In the genomic region with DNA sequence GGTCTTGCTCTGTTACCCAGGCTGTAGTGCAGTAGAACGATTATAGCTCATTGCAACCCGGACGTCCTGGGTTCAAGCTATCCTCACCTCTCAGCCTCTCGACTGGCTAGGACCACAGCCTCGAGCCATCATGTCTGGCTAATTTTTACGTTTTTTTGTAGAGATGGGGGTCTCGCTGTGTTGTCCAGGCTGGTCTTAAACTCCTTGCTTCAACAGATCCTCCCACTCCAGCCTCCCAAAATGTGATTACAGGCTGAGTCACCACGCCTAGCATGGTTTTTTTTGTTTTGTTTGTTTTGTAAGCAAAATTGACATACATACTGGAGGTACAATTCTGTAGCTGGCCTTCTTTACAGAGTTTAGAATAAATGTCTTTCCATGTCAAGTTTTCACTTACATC, we compare ENCODE assay signal across 8 cellular contexts. TPM values are rescaled to one million over a fixed set of nuclear protein-coding genes. Genes with fewer than 3 reads are reported as not detected.
DNase-seq lines count a peak whose midpoint lies in the region; ATAC-seq and TF ChIP-seq lines count a peak whose summit lies in the region.

No MANE protein-coding gene starts in this region.

- H3K9me3 ChIP-seq in DND-41 (ENCODE audit: insufficient read depth, low read length, severe bottlenecking) (no peaks in the 10 kb centered on the region), MG63 (no peaks in the 10 kb centered on the region), neural progenitor cell (ENCODE audit: low read depth) (no peaks in the 10 kb centered on the region)
- H3K9me3 ChIP-seq in effector memory CD4-positive, alpha-beta T cell (ENCODE audit: control insufficient read depth, low read length): no peaks in the 10 kb centered on the region

- H3K36me3 ChIP-seq in DND-41 (ENCODE audit: insufficient read depth, low read length) (peaks cover 25% of the 10 kb centered on the region), MG63 (peaks cover 32% of the 10 kb centered on the region), neural progenitor cell (no peaks in the 10 kb centered on the region)
- H3K36me3 ChIP-seq in effector memory CD4-positive, alpha-beta T cell (ENCODE audit: control insufficient read depth, insufficient read depth, low read length): peaks cover 17% of the 10 kb centered on the region

- peak overlapping the region; percentile 100 for H3K4me3 Mint-ChIP-seq in neural progenitor cell

- H3K27ac ChIP-seq in DND-41 (ENCODE audit: low read length): no peak overlapping the region
- H3K27ac ChIP-seq in effector memory CD4-positive, alpha-beta T cell (ENCODE audit: insufficient read depth, low read length, poor library complexity, severe bottlenecking): no peak overlapping the region
- no peak overlapping the region for H3K27ac ChIP-seq in neural progenitor cell

- H3K27me3 Mint-ChIP-seq in neural progenitor cell (ENCODE audit: insufficient read depth, low read depth): no peaks in the 10 kb centered on the region

- H3K79me2 ChIP-seq in DND-41 (ENCODE audit: insufficient read depth, low read length) (peaks cover 25% of the 10 kb centered on the region), neural progenitor cell (ENCODE audit: low read depth) (peaks cover 11% of the 10 kb centered on the region)

- peak overlapping the region; percentile 73 for H3K4me2 ChIP-seq in DND-41 (ENCODE audit: insufficient read depth, low read length)
- H3K4me2 ChIP-seq in neural progenitor cell: peak overlapping the region; percentile 80

- no peaks in the 10 kb centered on the region for H3K27me3 ChIP-seq in DND-41 (ENCODE audit: insufficient read depth, low read length, poor library complexity)
- H3K27me3 ChIP-seq in MG63: no peaks in the 10 kb centered on the region
- no peaks in the 10 kb centered on the region for H3K27me3 ChIP-seq in effector memory CD4-positive, alpha-beta T cell (replicated peaks; ENCODE audit: control insufficient read depth, insufficient read depth, low read length, poor library complexity, severe bottlenecking)
- H3K27me3 ChIP-seq in neural progenitor cell: no peaks in the 10 kb centered on the region

- peaks cover 33% of the 10 kb centered on the region for H3K4me1 ChIP-seq in DND-41 (ENCODE audit: insufficient read depth, low read length)
- peaks cover 8% of the 10 kb centered on the region for H3K4me1 ChIP-seq in effector memory CD4-positive, alpha-beta T cell (ENCODE audit: control insufficient read depth, insufficient read depth, low read length, poor library complexity, severe bottlenecking)
- H3K4me1 ChIP-seq in neural progenitor cell: no peaks in the 10 kb centered on the region

- H4K20me1 ChIP-seq in DND-41 (ENCODE audit: insufficient read depth, low read length): no peaks in the 10 kb centered on the region
- H4K20me1 ChIP-seq in neural progenitor cell (ENCODE audit: low read depth): no peaks in the 10 kb centered on the region

- TF ChIP-seq CTCF in DND-41 (IDR thresholded peaks at IDR 0.05; ENCODE audit: borderline replicate concordance, extremely low read depth, low read length, poor library complexity, severe bottlenecking): no peak
- TF ChIP-seq CTCF in neural progenitor cell (IDR thresholded peaks at IDR 0.05): no peak

- DNase-seq in DND-41 (no peak), MG63 (no peak), neural progenitor cell (ENCODE audit: low spot score) (no peak), cerebellum (ENCODE audit: low spot score) (no peak), NCI-H1694 treated with DMSO at 0.1 percent for 48 hours (lab: John Stamatoyannopoulos, UW) (no peak), DMS79 (lab: John Stamatoyannopoulos, UW) (no peak), 8988T (no peak)
- no peak for DNase-seq in effector memory CD4-positive, alpha-beta T cell

- H3K9me3 Mint-ChIP-seq in neural progenitor cell: no peaks in the 10 kb centered on the region

- H2AFZ ChIP-seq in DND-41 (ENCODE audit: low read depth, low read length) (peak overlapping the region; percentile 100), neural progenitor cell (replicated peaks) (no peak overlapping the region)

- H3K4me3 ChIP-seq in DND-41 (ENCODE audit: low read depth in 1 of 2, low read length in 2 of 2) (peak overlapping the region; percentile 50 to 97; a peak in 3 of 4 replicates), MG63 (peak overlapping the region; percentile 93), neural progenitor cell (peak overlapping the region; percentile 58)
- peak overlapping the region; percentile 94 for H3K4me3 ChIP-seq in effector memory CD4-positive, alpha-beta T cell (ENCODE audit: insufficient read depth, low read depth, low read length, poor library complexity, severe bottlenecking)

- H3K27ac Mint-ChIP-seq in neural progenitor cell: no peak overlapping the region

- no peak for ATAC-seq in DND-41 (ENCODE audit: insufficient read depth, low read depth)

- H3K36me3 Mint-ChIP-seq in neural progenitor cell: peaks cover 5% of the 10 kb centered on the region

- peak overlapping the region; percentile 87 for H3K9ac ChIP-seq in DND-41 (ENCODE audit: low read depth, low read length)
- no peak overlapping the region for H3K9ac ChIP-seq in neural progenitor cell

- H3K4me1 Mint-ChIP-seq in neural progenitor cell: peaks cover 20% of the 10 kb centered on the region

- H3F3A ChIP-seq in neural progenitor cell (ENCODE audit: low read depth): no peaks in the 10 kb centered on the region

RNA-seq across cellular contexts. Expression of gene LAMTOR5, which starts 1.0 kb away (rescaled TPM):
- total RNA-seq in MG63 (2014; rRNA removed; shearing (Covaris generic); ENCODE audit: low replicate concordance): 133 and 137 TPM in 2 replicates
- 34.4 and 46.8 TPM in 2 replicates for total RNA-seq in neural progenitor cell (ENCODE audit: low replicate concordance)
- total RNA-seq in cerebellum: 29.3 TPM

RNA-seq across cellular contexts. Expression of gene SLC16A4, which starts 17.7 kb away (rescaled TPM):
- 30.5 and 32.0 TPM in 2 replicates for total RNA-seq in MG63 (2014; rRNA removed; shearing (Covaris generic); ENCODE audit: low replicate concordance)
- 0.28 and 0.56 TPM in 2 replicates for total RNA-seq in neural progenitor cell (ENCODE audit: low replicate concordance)
- total RNA-seq in cerebellum: 20.8 TPM

RNA-seq across cellular contexts. Expression of gene PROK1, which starts 42.5 kb away (rescaled TPM):
- not detected in 2 replicates for total RNA-seq in MG63 (2014; rRNA removed; shearing (Covaris generic); ENCODE audit: low replicate concordance)
- total RNA-seq in neural progenitor cell (ENCODE audit: low replicate concordance) (0.12 TPM in 1 of 2 replicates, not detected in the other), cerebellum (not detected)

Comparison
In these comparisons a context has a peak if more than half of its experiments do, and no peak if none do; other contexts are left out.
1. RNA of gene SLC16A4, which starts 17.7 kb away (total RNA-seq): 30.5 to 32.0 TPM in MG63 and 20.8 TPM in cerebellum (single experiment); 0.28 to 0.56 TPM in neural progenitor cell; every median in the first group is over 10 times any median in the second.
2. Peak in every context shown above with its lines, with median percentiles within 50 percentile points of each other: H3K4me3 ChIP-seq.